20 cellular contexts compared by ENCODE assay signal in the genomic region with DNA sequence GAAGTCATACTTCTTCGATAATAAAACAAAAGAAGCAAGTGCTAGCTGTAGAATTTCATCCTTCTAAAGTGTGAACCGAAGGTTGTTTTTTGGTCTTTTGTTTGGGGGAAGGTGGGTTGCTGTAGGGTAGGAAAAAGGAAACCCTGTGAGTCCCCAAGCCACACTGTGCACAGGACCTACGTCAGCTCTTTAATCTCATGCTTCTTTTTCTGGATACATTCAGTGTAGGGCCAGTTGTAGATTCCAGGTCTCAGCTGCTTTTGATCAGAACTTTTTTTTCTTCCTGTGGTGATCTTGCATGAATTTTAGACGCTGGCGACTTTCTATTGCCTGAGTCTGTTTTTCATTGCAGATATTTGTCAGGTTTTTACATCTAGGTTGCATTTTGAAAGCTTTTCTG. TPM values are rescaled to one million over a fixed set of nuclear protein-coding genes. Genes with fewer than 3 reads are reported as not detected.
DNase-seq lines count a peak whose midpoint lies in the region; ATAC-seq and TF ChIP-seq lines count a peak whose summit lies in the region.
"Had no signal": no experiment of that assay in that cellular context is flagged by ENCODE, and none has a peak within 500 bp of the region (broad histone marks: within the 10 kb centered on the region; RNA-seq: fewer than 3 reads in every experiment).

No MANE protein-coding gene starts in this region.

- H3K4me1 Mint-ChIP-seq in brain (peaks cover 46% of the 10 kb centered on the region), mesothelial cell of epicardium (peaks cover 21% of the 10 kb centered on the region)
- peaks cover 25% of the 10 kb centered on the region for H3K4me1 Mint-ChIP-seq in activated CD4-positive, alpha-beta T cell treated with anti-CD3 and anti-CD28 coated beads, Interleukin-2, amount 10 ng/mL, durations not matched to agents 7 days and 5 days

- ATAC-seq in left ventricle myocardium superior = peak; percentile 61
- no peak for ATAC-seq in Right ventricle myocardium inferior
- no peak for ATAC-seq in esophagus mucosa

- H3K27ac Mint-ChIP-seq in brain = peak overlapping the region in 3 of 5 experiments; percentile 59 to 74 (median 67)
- peak overlapping the region; percentile 27 for H3K27ac Mint-ChIP-seq in mesothelial cell of epicardium
- no peak overlapping the region for H3K27ac Mint-ChIP-seq in activated CD4-positive, alpha-beta T cell treated with anti-CD3 and anti-CD28 coated beads, Interleukin-2, amount 10 ng/mL, durations not matched to agents 7 days and 5 days
- H3K27ac Mint-ChIP-seq: CD4-positive, alpha-beta T cell; H9; HFFc6 had no signal

- CTCF ChIA-PET in activated CD4-positive, alpha-beta T cell treated with anti-CD3 and anti-CD28 coated beads, Interleukin-2, amount 10 ng/mL, durations not matched to agents 7 days and 5 days (lab: Charles Lee) = interaction anchor here (1.7 kb wide), 1 partner anchor 17 kb away, joined by 7 read pairs; no protein-coding TSS in a partner anchor

- TF ChIP-seq CTCF in brain (conservative IDR thresholded peaks at IDR 0.05) (no peak), mesothelial cell of epicardium (IDR thresholded peaks at IDR 0.05; ENCODE audit: unreplicated experiment) (no peak)

- peaks cover 8% of the 10 kb centered on the region for H3K36me3 Mint-ChIP-seq in brain
- peaks cover 6% of the 10 kb centered on the region for H3K36me3 Mint-ChIP-seq in mesothelial cell of epicardium
- H3K36me3 Mint-ChIP-seq in activated CD4-positive, alpha-beta T cell treated with anti-CD3 and anti-CD28 coated beads, Interleukin-2, amount 10 ng/mL, durations not matched to agents 7 days and 5 days (ENCODE audit: low read depth) = no peaks in the 10 kb centered on the region

- DNase-seq in left ventricle myocardium superior (no peak), Right ventricle myocardium inferior (ENCODE audit: missing footprints) (no peak), mesothelial cell of epicardium (ENCODE audit: low spot score in 2 of 2, unreplicated experiment in 2 of 2) (no peak), UCSD-AML1 (lab: John Stamatoyannopoulos, UW; ENCODE audit: unreplicated experiment) (no peak), activated gamma-delta T cell treated with Interleukin-2 at 50 U/mL for 16 hours (no peak)
- no peak for DNase-seq in activated CD4-positive, alpha-beta T cell treated with anti-CD3 and anti-CD28 coated beads, Interleukin-2, amount 10 ng/mL, durations not matched to agents 7 days and 5 days
- DNase-seq: CD4-positive, alpha-beta T cell; H9; HFFc6; KBM-7; MG63; NCI-H1417; NCI-H1694; NCI-H2029 treated with DMSO at 0.1 percent for 48 hours; NCI-H2227 treated with DMSO at 0.1 percent for 48 hours; NCI-H526 treated with DMSO at 0.1 percent for 48 hours; RPMI8226; SHP77 treated with DMSO at 0.1 percent for 48 hours had no signal

- H3K27me3 Mint-ChIP-seq in brain (no peaks in the 10 kb centered on the region), mesothelial cell of epicardium (ENCODE audit: low read depth) (no peaks in the 10 kb centered on the region)
- peaks cover 27% of the 10 kb centered on the region for H3K27me3 Mint-ChIP-seq in activated CD4-positive, alpha-beta T cell treated with anti-CD3 and anti-CD28 coated beads, Interleukin-2, amount 10 ng/mL, durations not matched to agents 7 days and 5 days

- H3K4me3 Mint-ChIP-seq in brain = peak overlapping the region in 1 of 5 experiments; percentile 23
- no peak overlapping the region for H3K4me3 Mint-ChIP-seq in mesothelial cell of epicardium
- no peak overlapping the region for H3K4me3 Mint-ChIP-seq in activated CD4-positive, alpha-beta T cell treated with anti-CD3 and anti-CD28 coated beads, Interleukin-2, amount 10 ng/mL, durations not matched to agents 7 days and 5 days
- H3K4me3 Mint-ChIP-seq: CD4-positive, alpha-beta T cell; H9; HFFc6 had no signal

- POLR2A ChIA-PET in activated CD4-positive, alpha-beta T cell treated with anti-CD3 and anti-CD28 coated beads, Interleukin-2, amount 10 ng/mL, durations not matched to agents 7 days and 5 days (lab: Charles Lee) = interaction anchor here (1.2 kb wide), 1 partner anchor 35 kb away, joined by 5 read pairs; no protein-coding TSS in a partner anchor

- H3K9me3 Mint-ChIP-seq in brain = no peaks in the 10 kb centered on the region
- H3K9me3 Mint-ChIP-seq in mesothelial cell of epicardium = no peaks in the 10 kb centered on the region
- no peaks in the 10 kb centered on the region for H3K9me3 Mint-ChIP-seq in activated CD4-positive, alpha-beta T cell treated with anti-CD3 and anti-CD28 coated beads, Interleukin-2, amount 10 ng/mL, durations not matched to agents 7 days and 5 days
- H3K9me3 Mint-ChIP-seq: CD4-positive, alpha-beta T cell; H9; HFFc6 had no signal

- intact Hi-C loops in left ventricle myocardium superior (cut with micrococcal nuclease) (no loop called here), Right ventricle myocardium inferior (cut with DNase I) (no loop called here)

RNA-seq across cellular contexts. Expression of a gene that starts 40.2 kb away (rescaled TPM):
- 8.9 TPM for total RNA-seq in left ventricle myocardium superior
- total RNA-seq in Right ventricle myocardium inferior = 8.6 TPM
- 25.3 TPM for polyA plus RNA-seq in brain (ENCODE audit: insufficient read depth, low read depth, low replicate concordance)
- total RNA-seq in mesothelial cell of epicardium = 63.6 to 64.2 TPM (median 63.7 TPM) in 3 replicates
- 8.1 TPM for total RNA-seq in esophagus mucosa
- 10 to 100 TPM; 21.1 to 22.8 TPM for total RNA-seq in activated CD4-positive, alpha-beta T cell treated with anti-CD3 and anti-CD28 coated beads, Interleukin-2, amount 10 ng/mL, durations not matched to agents 7 days and 5 days
